In genomic region chr1:24186993-24187790, GRCh38 we compare ENCODE assay signal across 1 cellular context.
TF ChIP-seq lines count a peak whose summit lies in the region.

IFNLR1 (minus strand) TSS chr1:24187289; CDS start chr1:24187248, 41 bp downstream.

TF ChIP-seq in H1, 55 proteins besides CTCF, POLR2A, EP300 and RAD21 (continued from another document):
- TF ChIP-seq JUN (IDR thresholded peaks at IDR 0.05; ENCODE audit: low read depth, low read length) (no peak), EZH2 (IDR thresholded peaks at IDR 0.05; ENCODE audit: low read depth, low read length, severe bottlenecking) (no peak), TBP (IDR thresholded peaks at IDR 0.05; ENCODE audit: low read depth, low read length) (no peak), USF2 (IDR thresholded peaks at IDR 0.05; ENCODE audit: low read length) (no peak), CTBP2 (IDR thresholded peaks at IDR 0.05; ENCODE audit: borderline replicate concordance, insufficient read depth, insufficient read length, low read length) (no peak), YY1 (IDR thresholded peaks at IDR 0.05; ENCODE audit: low read depth, low read length) (peak; percentile 37; the same call in 1 of the 2 replicates), CBX5 (IDR thresholded peaks at IDR 0.05; ENCODE audit: low read depth, low read length) (no peak), CHD7 (IDR thresholded peaks at IDR 0.05; ENCODE audit: insufficient replicate concordance, low read length) (no peak), SIX5 (IDR thresholded peaks at IDR 0.05; ENCODE audit: low read depth, low read length) (no peak), ASH2L (IDR thresholded peaks at IDR 0.05; ENCODE audit: low read length) (peak; percentile 71), POLR2AphosphoS5 (IDR thresholded peaks at IDR 0.05; ENCODE audit: low read depth, low read length) (0 out of 2 replicates have a peak, but pooled peaks have one; percentile 17), HDAC2 (IDR thresholded peaks at IDR 0.05; ENCODE audit: borderline replicate concordance in 1 of 2, low read depth in 2 of 2, low read length in 2 of 2) (no peak), KDM4A (IDR thresholded peaks at IDR 0.05; ENCODE audit: low read depth, low read length, severe bottlenecking) (peak; percentile 48), CREB1 (IDR thresholded peaks at IDR 0.05) (no peak), SIN3A (conservative IDR thresholded peaks at IDR 0.05 in 1 of 2, IDR thresholded peaks at IDR 0.05 in 1 of 2; ENCODE audit: low read depth in 1 of 2, low read length in 2 of 2) (peak in 1 of 2 experiments; percentile 8; a peak in 1 of 4 replicates), TAF1 (IDR thresholded peaks at IDR 0.05; ENCODE audit: low read depth, low read length) (peak; percentile 57), NANOG (IDR thresholded peaks at IDR 0.05; ENCODE audit: insufficient read depth, low read depth, low read length, poor library complexity, severe bottlenecking) (no peak), CBX8 (IDR thresholded peaks at IDR 0.05; ENCODE audit: borderline replicate concordance, low read depth, low read length) (no peak), PHF8 (conservative IDR thresholded peaks at IDR 0.05; ENCODE audit: low read depth, low read length) (peak; percentile 70), MAX (IDR thresholded peaks at IDR 0.05) (peak; percentile 62), KDM5A (IDR thresholded peaks at IDR 0.05; ENCODE audit: low read length) (no peak), SRF (IDR thresholded peaks at IDR 0.05; ENCODE audit: low read depth, low read length) (no peak), E2F6 (IDR thresholded peaks at IDR 0.05) (peak; percentile 83), RBBP5 (IDR thresholded peaks at IDR 0.05; ENCODE audit: borderline replicate concordance, low read depth, low read length) (peak; percentile 75; the same call in 1 of the 2 replicates)
